8 cellular contexts compared by ENCODE assay signal in the genomic region with DNA sequence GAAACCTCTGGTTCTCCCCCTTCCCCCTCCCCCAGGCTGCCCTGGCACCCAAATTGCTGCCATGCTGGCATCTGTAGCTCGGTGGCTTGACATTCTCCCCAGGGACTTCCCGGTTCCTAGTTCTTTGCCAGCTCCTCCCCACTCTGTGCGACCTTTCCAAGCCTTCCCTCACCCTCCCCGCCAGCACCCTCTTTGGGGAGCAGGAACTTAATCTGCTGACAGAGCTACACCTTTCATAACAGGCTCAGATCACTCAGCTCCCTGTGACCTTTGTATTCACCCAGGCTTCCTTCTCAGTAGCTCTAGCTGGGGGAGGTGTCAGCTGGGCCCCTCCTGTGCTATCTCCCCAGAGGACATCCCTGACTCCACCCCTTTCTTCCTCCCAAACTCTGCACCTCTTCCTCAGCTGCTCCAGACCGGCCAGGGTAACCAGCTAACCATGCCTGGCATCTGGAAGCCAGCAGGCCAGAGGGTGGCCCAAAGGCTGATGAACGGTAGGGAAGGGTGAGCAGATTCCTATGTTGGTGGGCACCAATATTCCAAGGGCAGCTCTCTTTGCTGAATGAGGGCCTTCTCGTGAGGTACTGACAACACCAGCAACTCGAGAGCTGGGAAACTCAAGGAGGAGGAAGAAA. TPM values are rescaled to one million over a fixed set of nuclear protein-coding genes. Genes with fewer than 3 reads are reported as not detected.
A peak's percentile ranks its signal among the peaks of the same experiment; 100 is the strongest.
DNase-seq lines count a peak whose midpoint lies in the region; ATAC-seq and TF ChIP-seq lines count a peak whose summit lies in the region.

No MANE protein-coding gene starts in this region.

- CTCF ChIA-PET in activated naive CD4-positive, alpha-beta T cell treated with anti-CD3 and anti-CD28 coated beads for 36 hours (lab: Charles Lee): interaction anchor here (0.8 to 4.6 kb wide), 29 partner anchors 8 to 179 kb away, joined by 3 to 60 read pairs (median 9); a partner anchor contains a TSS
- CTCF ChIA-PET in activated naive CD4-positive, alpha-beta T cell treated with anti-CD3 and anti-CD28 coated beads, Interleukin-2, amount 10 ng/mL, durations not matched to agents 7 days and 5 days (lab: Charles Lee): interaction anchor here (0.6 to 4.8 kb wide), 23 partner anchors 8 to 173 kb away, joined by 3 to 40 read pairs (median 7); a partner anchor contains a TSS

- no peak overlapping the region for H3K4me3 Mint-ChIP-seq in activated naive CD4-positive, alpha-beta T cell treated with anti-CD3 and anti-CD28 coated beads for 36 hours
- no peak overlapping the region for H3K4me3 Mint-ChIP-seq in activated naive CD4-positive, alpha-beta T cell treated with anti-CD3 and anti-CD28 coated beads, Interleukin-2, amount 10 ng/mL, durations not matched to agents 7 days and 5 days
- peak overlapping the region; percentile 95 to 98 for H3K4me3 Mint-ChIP-seq in stimulated activated naive B cell treated with anti-CD40 and anti-IgM and Interleukin-4, amounts not matched to agents 10 μg/mL and 1 μg/mL and 100 μg/mL, for 72 hours

- no peak for TF ChIP-seq POLR2A in heart left ventricle (IDR thresholded peaks at IDR 0.05)

- intact Hi-C loops in activated naive CD4-positive, alpha-beta T cell treated with anti-CD3 and anti-CD28 coated beads for 36 hours (cut with micrococcal nuclease): loop anchor here (2.0 kb wide), 1 partner anchor 111 kb away; no protein-coding TSS in a partner anchor
- intact Hi-C loops in heart left ventricle (cut with DNase I): loop anchor here in 7 of 10 donors (2.0 to 10.0 kb wide), 4 partner anchors 25 to 65 kb away; a partner anchor contains a TSS

- 27 to 30% (median 29%) methylated on average over 8 of the region's 8 CpGs for WGBS in heart left ventricle, 4 donors

- H3K27ac Mint-ChIP-seq in activated naive CD4-positive, alpha-beta T cell treated with anti-CD3 and anti-CD28 coated beads for 36 hours: peak overlapping the region; percentile 41
- no peak overlapping the region for H3K27ac Mint-ChIP-seq in activated naive CD4-positive, alpha-beta T cell treated with anti-CD3 and anti-CD28 coated beads, Interleukin-2, amount 10 ng/mL, durations not matched to agents 7 days and 5 days
- peak overlapping the region; percentile 98 for H3K27ac Mint-ChIP-seq in stimulated activated naive B cell treated with anti-CD40 and anti-IgM and Interleukin-4, amounts not matched to agents 10 μg/mL and 1 μg/mL and 100 μg/mL, for 72 hours

- no peaks in the 10 kb centered on the region for H3K27me3 ChIP-seq in heart left ventricle

- ATAC-seq in heart left ventricle (peak in 3 of 4 donors; percentile 1 to 18 (median 6)), HG03520 (IDR thresholded peaks at IDR 0.05; ENCODE audit: unreplicated experiment) (no peak), GM18511 (IDR thresholded peaks at IDR 0.05; ENCODE audit: unreplicated experiment) (no peak), HG02588 (IDR thresholded peaks at IDR 0.05; ENCODE audit: unreplicated experiment) (no peak)
- peak; percentile 36 to 40 for ATAC-seq in stimulated activated naive B cell treated with anti-CD40 and anti-IgM and Interleukin-4, amounts not matched to agents 10 μg/mL and 1 μg/mL and 100 μg/mL, for 72 hours (replicated peaks)

- H3K4me1 ChIP-seq in heart left ventricle: peaks cover 1 to 48% (median 44%) of the 10 kb centered on the region in 12 donors

- peaks cover 2% of the 10 kb centered on the region for H3K36me3 Mint-ChIP-seq in activated naive CD4-positive, alpha-beta T cell treated with anti-CD3 and anti-CD28 coated beads for 36 hours (ENCODE audit: low read depth)
- H3K36me3 Mint-ChIP-seq in activated naive CD4-positive, alpha-beta T cell treated with anti-CD3 and anti-CD28 coated beads, Interleukin-2, amount 10 ng/mL, durations not matched to agents 7 days and 5 days: peaks cover 7% of the 10 kb centered on the region
- peaks cover 16 to 28% of the 10 kb centered on the region in 2 donors for H3K36me3 Mint-ChIP-seq in stimulated activated naive B cell treated with anti-CD40 and anti-IgM and Interleukin-4, amounts not matched to agents 10 μg/mL and 1 μg/mL and 100 μg/mL, for 72 hours

- no peaks in the 10 kb centered on the region for H3K9me3 Mint-ChIP-seq in activated naive CD4-positive, alpha-beta T cell treated with anti-CD3 and anti-CD28 coated beads for 36 hours
- H3K9me3 Mint-ChIP-seq in activated naive CD4-positive, alpha-beta T cell treated with anti-CD3 and anti-CD28 coated beads, Interleukin-2, amount 10 ng/mL, durations not matched to agents 7 days and 5 days: no peaks in the 10 kb centered on the region
- H3K9me3 Mint-ChIP-seq in stimulated activated naive B cell treated with anti-CD40 and anti-IgM and Interleukin-4, amounts not matched to agents 10 μg/mL and 1 μg/mL and 100 μg/mL, for 72 hours: no peaks in the 10 kb centered on the region

- H3K9me3 ChIP-seq in heart left ventricle: no peaks in the 10 kb centered on the region

- H3K27me3 Mint-ChIP-seq in activated naive CD4-positive, alpha-beta T cell treated with anti-CD3 and anti-CD28 coated beads for 36 hours (ENCODE audit: low read depth): no peaks in the 10 kb centered on the region
- peaks cover 13% of the 10 kb centered on the region for H3K27me3 Mint-ChIP-seq in activated naive CD4-positive, alpha-beta T cell treated with anti-CD3 and anti-CD28 coated beads, Interleukin-2, amount 10 ng/mL, durations not matched to agents 7 days and 5 days
- H3K27me3 Mint-ChIP-seq in stimulated activated naive B cell treated with anti-CD40 and anti-IgM and Interleukin-4, amounts not matched to agents 10 μg/mL and 1 μg/mL and 100 μg/mL, for 72 hours: no peaks in the 10 kb centered on the region

- TF ChIP-seq CTCF in heart left ventricle (IDR thresholded peaks at IDR 0.05): no peak

- H3K27ac ChIP-seq in heart left ventricle: peak overlapping the region; percentile 78 to 100 (median 92)

- peak overlapping the region in 5 of 12 donors; percentile 3 to 99 (median 19) for H3K4me3 ChIP-seq in heart left ventricle

- peak; percentile 20 for DNase-seq in activated naive CD4-positive, alpha-beta T cell treated with anti-CD3 and anti-CD28 coated beads for 36 hours
- DNase-seq in activated naive CD4-positive, alpha-beta T cell treated with anti-CD3 and anti-CD28 coated beads, Interleukin-2, amount 10 ng/mL, durations not matched to agents 7 days and 5 days: no peak
- peak; percentile 37 for DNase-seq in SKM-1 (lab: John Stamatoyannopoulos, UW; ENCODE audit: unreplicated experiment)
- peak; percentile 52 to 77 (median 68) for DNase-seq in heart left ventricle
- peak; percentile 64 for DNase-seq in stimulated activated naive B cell treated with anti-CD40 and anti-IgM and Interleukin-4, amounts not matched to agents 10 μg/mL and 1 μg/mL and 100 μg/mL, for 72 hours

- H3K4me1 Mint-ChIP-seq in activated naive CD4-positive, alpha-beta T cell treated with anti-CD3 and anti-CD28 coated beads for 36 hours (ENCODE audit: low read depth): peaks cover 21% of the 10 kb centered on the region
- peaks cover 30% of the 10 kb centered on the region for H3K4me1 Mint-ChIP-seq in activated naive CD4-positive, alpha-beta T cell treated with anti-CD3 and anti-CD28 coated beads, Interleukin-2, amount 10 ng/mL, durations not matched to agents 7 days and 5 days
- peaks cover 34 to 59% of the 10 kb centered on the region in 2 donors for H3K4me1 Mint-ChIP-seq in stimulated activated naive B cell treated with anti-CD40 and anti-IgM and Interleukin-4, amounts not matched to agents 10 μg/mL and 1 μg/mL and 100 μg/mL, for 72 hours

- H3K36me3 ChIP-seq in heart left ventricle: peaks cover 0 to 8% (median 0%) of the 10 kb centered on the region in 9 donors

RNA-seq across cellular contexts. Expression of a gene that starts 1.8 kb away (rescaled TPM):
- 10 to 100 TPM; 47.5 to 48.3 TPM for total RNA-seq in activated naive CD4-positive, alpha-beta T cell treated with anti-CD3 and anti-CD28 coated beads for 36 hours
- total RNA-seq in heart left ventricle: 100 to 1,000 TPM; 134 to 217 (median 154) TPM
- 100 to 1,000 TPM; 172 to 178 TPM for polyA plus RNA-seq in heart left ventricle

RNA-seq across cellular contexts. Expression of a gene that starts 6.4 kb away (rescaled TPM):
- total RNA-seq in activated naive CD4-positive, alpha-beta T cell treated with anti-CD3 and anti-CD28 coated beads for 36 hours: under 1 TPM; 0.36 to 0.47 TPM
- total RNA-seq in heart left ventricle: 10 to 100 TPM in 4 of 9 donors, 1 to 10 TPM in 5; 7.4 to 75.8 (median 9.7) TPM
- 10 to 100 TPM in 1 of 2 donors, 1 to 10 TPM in 1; 10.0 to 18.1 TPM for polyA plus RNA-seq in heart left ventricle

RNA-seq across cellular contexts. Expression of a gene that starts 25.1 kb away (rescaled TPM):
- total RNA-seq in activated naive CD4-positive, alpha-beta T cell treated with anti-CD3 and anti-CD28 coated beads for 36 hours: 10 to 100 TPM; 57.7 to 60.2 TPM
- 10 to 100 TPM; 13.6 to 35.7 (median 22.0) TPM for total RNA-seq in heart left ventricle
- polyA plus RNA-seq in heart left ventricle: 10 to 100 TPM in 1 of 2 donors, 1 to 10 TPM in 1; 8.5 to 19.3 TPM

RNA-seq across cellular contexts. Expression of a gene that starts 52.8 kb away (rescaled TPM):
- total RNA-seq in activated naive CD4-positive, alpha-beta T cell treated with anti-CD3 and anti-CD28 coated beads for 36 hours: 1 to 10 TPM; 3.2 to 3.7 TPM
- total RNA-seq in heart left ventricle: 1 to 10 TPM in 4 of 9 donors, under 1 TPM in 5; 0.31 to 1.8 (median 0.87) TPM
- under 1 TPM; 0.38 to 0.71 TPM for polyA plus RNA-seq in heart left ventricle

RNA-seq across cellular contexts. Expression of a gene that starts 56.9 kb away (rescaled TPM):
- 10 to 100 TPM; 32.6 to 33.6 TPM for total RNA-seq in activated naive CD4-positive, alpha-beta T cell treated with anti-CD3 and anti-CD28 coated beads for 36 hours
- total RNA-seq in heart left ventricle: 10 to 100 TPM in 4 of 9 donors, 1 to 10 TPM in 5; 6.8 to 28.4 (median 9.3) TPM
- polyA plus RNA-seq in heart left ventricle: 10 to 100 TPM; 12.6 to 21.6 TPM

Comparison
In these comparisons a context has a peak if more than half of its experiments do, and no peak if none do; other contexts are left out.
1. H3K4me3 Mint-ChIP-seq: peak in stimulated activated naive B cell treated with anti-CD40 and anti-IgM and Interleukin-4, amounts not matched to agents 10 μg/mL and 1 μg/mL and 100 μg/mL, for 72 hours (2 of 2); none in activated naive CD4-positive, alpha-beta T cell treated with anti-CD3 and anti-CD28 coated beads for 36 hours (single experiment) and activated naive CD4-positive, alpha-beta T cell treated with anti-CD3 and anti-CD28 coated beads, Interleukin-2, amount 10 ng/mL, durations not matched to agents 7 days and 5 days (single experiment).
2. ATAC-seq: peak in heart left ventricle (3 of 4) and stimulated activated naive B cell treated with anti-CD40 and anti-IgM and Interleukin-4, amounts not matched to agents 10 μg/mL and 1 μg/mL and 100 μg/mL, for 72 hours (2 of 2); none in HG03520 (single experiment), GM18511 (single experiment) and HG02588 (single experiment).
3. RNA of a gene that starts 6.4 kb away (total RNA-seq): 7.4 to 75.8 TPM in heart left ventricle; 0.36 to 0.47 TPM in activated naive CD4-positive, alpha-beta T cell treated with anti-CD3 and anti-CD28 coated beads for 36 hours; every median in the first group is over 4 times any median in the second.